Comparison of ENCODE assay signal across 8 cellular contexts in the genomic region with DNA sequence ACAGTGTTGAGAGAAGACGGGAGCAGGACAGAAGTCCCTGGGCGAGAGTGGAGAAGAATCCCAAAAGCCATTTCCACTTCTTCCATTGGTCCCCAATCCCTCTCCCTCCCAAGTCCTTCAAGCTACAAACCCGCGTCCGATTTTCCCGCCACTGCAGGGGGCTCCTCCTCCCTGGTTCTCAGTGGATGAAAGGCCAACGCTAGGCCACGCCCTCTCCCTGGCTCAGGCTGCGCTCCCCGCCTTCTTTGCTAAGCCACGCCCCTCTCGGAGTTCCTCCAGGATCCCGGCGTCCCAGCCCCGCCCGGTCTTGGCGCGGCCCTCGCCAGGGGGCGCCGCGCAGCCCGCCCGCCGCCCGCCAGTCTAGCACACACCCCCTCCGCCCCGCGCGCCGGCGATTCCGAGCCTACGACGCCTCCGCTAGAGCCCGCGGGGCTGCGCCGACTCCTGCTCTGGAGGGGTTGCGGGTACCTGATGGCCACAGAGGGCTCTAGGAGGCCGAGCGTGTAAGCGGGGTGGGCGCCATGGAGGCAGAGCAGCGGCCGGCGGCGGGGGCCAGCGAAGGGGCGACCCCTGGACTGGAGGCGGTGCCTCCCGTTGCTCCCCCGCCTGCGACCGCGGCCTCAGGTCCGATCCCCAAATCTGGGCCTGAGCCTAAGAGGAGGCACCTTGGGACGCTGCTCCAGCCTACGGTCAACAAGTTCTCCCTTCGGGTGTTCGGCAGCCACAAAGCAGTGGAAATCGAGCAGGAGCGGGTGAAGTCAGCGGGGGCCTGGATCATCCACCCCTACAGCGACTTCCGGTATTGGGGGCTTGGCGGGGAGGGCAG. TPM values are rescaled to one million over a fixed set of nuclear protein-coding genes. Genes with fewer than 3 reads are reported as not detected.
DNase-seq lines count a peak whose midpoint lies in the region; ATAC-seq, FAIRE-seq and TF ChIP-seq lines count a peak whose summit lies in the region.

A gene (plus strand): TSS at position 394 of the 826 bp plus-strand sequence. CDS start 128 bp downstream, at position 522.

- ATAC-seq in HG02885 (IDR thresholded peaks at IDR 0.05; ENCODE audit: poor library complexity, unreplicated experiment) (peak; percentile 77), left ventricle myocardium superior (peak; percentile 86)

- H3K27me3 ChIP-seq in prostate gland (replicated peaks; ENCODE audit: insufficient read depth), result no peaks in the 10 kb centered on the region

- no peaks in the 10 kb centered on the region for H3K36me3 ChIP-seq in prostate gland

- DNase-seq in GM12891 (ENCODE audit: insufficient read length, low spot score) (peak; percentile 94), NCI-H1694 (lab: John Stamatoyannopoulos, UW) (peak; percentile 99), T-helper 1 cell (peak; percentile 86 to 89 (median 88)), amniotic stem cell (lab: John Stamatoyannopoulos, UW) (peak; percentile 93), left ventricle myocardium superior (peak; percentile 99), prostate gland (ENCODE audit: low spot score) (peak; percentile 97), ureter (ENCODE audit: low spot score) (peak; percentile 98)

- intact Hi-C loops in left ventricle myocardium superior (cut with micrococcal nuclease) (loop anchor here (10.0 kb wide), 1 partner anchor 48 kb away; a partner anchor contains a TSS), prostate gland (cut with DNase I) (loop anchor here (5.0 to 10.0 kb wide), 3 partner anchors 228 to 315 kb away; a partner anchor contains a TSS)

- peaks cover 4% of the 10 kb centered on the region for H3K4me1 ChIP-seq in prostate gland (replicated peaks)

- TF ChIP-seq CTCF in prostate gland (IDR thresholded peaks at IDR 0.05), result peak; percentile 74 to 85 (median 78)

- H3K9me3 ChIP-seq in prostate gland, result no peaks in the 10 kb centered on the region

- peak within 1 kb of the TSS; percentile 56 to 64 for H3K4me3 ChIP-seq in prostate gland

- H3K27ac ChIP-seq in prostate gland, result peak within 1 kb of the TSS; percentile 76 to 83

- under 1% methylated on average over 40 of the region's 68 CpGs for WGBS in prostate gland

- FAIRE-seq in GM12891 (lab: Jason Lieb, UNC), result peak; percentile 82

- TF ChIP-seq POLR2A in GM12891 (IDR thresholded peaks at IDR 0.05; ENCODE audit: low read depth, low read length) (no peak), prostate gland (IDR thresholded peaks at IDR 0.05) (no peak)

TF ChIP-seq in GM12891, 5 proteins besides CTCF, POLR2A, EP300 and RAD21:
- TF ChIP-seq TAF1 (IDR thresholded peaks at IDR 0.05; ENCODE audit: low read depth, low read length) (no peak), SPI1 (IDR thresholded peaks at IDR 0.05; ENCODE audit: low read depth, low read length) (no peak), PAX5 (IDR thresholded peaks at IDR 0.05; ENCODE audit: insufficient read depth, low read length, severe bottlenecking) (no peak), POU2F2 (IDR thresholded peaks at IDR 0.05; ENCODE audit: low read depth, low read length) (no peak), POLR2AphosphoS5 (IDR thresholded peaks at IDR 0.05; ENCODE audit: low read depth, low read length) (no peak)
TF ChIP-seq in GM12891: peak in this region for 0.

RNA-seq across cellular contexts. Expression of the gene that starts here (rescaled TPM):
- polyA plus RNA-seq in GM12891 (2012; ENCODE audit: low read depth, missing spikeins), result 1.6 TPM
- total RNA-seq in left ventricle myocardium superior, result 1.5 TPM
- 1 to 10 TPM; 1.9 to 2.6 TPM for total RNA-seq in prostate gland
- 4.7 TPM for total RNA-seq in ureter

Comparison
In these comparisons a context has a peak if more than half of its experiments do, and no peak if none do; other contexts are left out.
1. Peak in every context shown above with its lines: DNase-seq, ATAC-seq, H3K4me3 ChIP-seq and H3K27ac ChIP-seq.